In genomic region chr15:101478701-101479341, GRCh38 we compare ENCODE assay signal across 18 cellular contexts. TPM values are rescaled to one million over a fixed set of nuclear protein-coding genes. Genes with fewer than 3 reads are reported as not detected.
A peak's percentile ranks its signal among the peaks of the same experiment; 100 is the strongest.
DNase-seq lines count a peak whose midpoint lies in the region; ATAC-seq, FAIRE-seq and TF ChIP-seq lines count a peak whose summit lies in the region.
"Had no signal": no experiment of that assay in that cellular context is flagged by ENCODE, and none has a peak within 500 bp of the region (broad histone marks: within the 10 kb centered on the region; RNA-seq: fewer than 3 reads in every experiment).

No MANE protein-coding gene starts in this region.

- H3K4me3 Mint-ChIP-seq in activated T-helper 17 cell treated with anti-CD3 and anti-CD28 coated beads, Interleukin-2, amount 50 U/mL, for 72 hours, result no peak overlapping the region

- intact Hi-C loops in kidney (cut with DNase I), result no loop called here

- peak; percentile 25 for DNase-seq in activated effector memory CD4-positive, alpha-beta T cell treated with anti-CD3 and anti-CD28 coated beads, Interleukin-2, amount 50 U/mL, for 16 hours
- DNase-seq in activated effector memory CD4-positive, alpha-beta T cell treated with Interleukin-2 at 50 U/mL for 16 hours, result no peak
- DNase-seq in kidney (peak; percentile 58), substantia nigra (lab: John Stamatoyannopoulos, UW) (no peak), NCI-H1105 treated with DMSO at 0.1 percent for 48 hours (lab: John Stamatoyannopoulos, UW) (no peak), urothelium cell line (ENCODE audit: low spot score) (no peak)
- DNase-seq in stimulated activated naive CD4-positive, alpha-beta T cell (lab: John Stamatoyannopoulos, UW), result no peak
- DNase-seq: CD4-positive, alpha-beta memory T cell; DMS79 treated with DMSO at 0.1 percent for 48 hours; HCEC 1CT; MV-4-11; NCI-H1417 treated with DMSO at 0.1 percent for 48 hours; NCI-H1930; NCI-H82; PC-3 had no signal

- no peaks in the 10 kb centered on the region for H3K36me3 ChIP-seq in kidney (ENCODE audit: control insufficient read depth in 1 of 2, insufficient read depth in 2 of 2, low read length in 2 of 2)

- no peaks in the 10 kb centered on the region for H3K36me3 Mint-ChIP-seq in activated T-helper 17 cell treated with anti-CD3 and anti-CD28 coated beads, Interleukin-2, amount 50 U/mL, for 72 hours (ENCODE audit: low read depth)
- H3K36me3 Mint-ChIP-seq: CD4-positive, alpha-beta memory T cell had no signal

- no peak for FAIRE-seq in kidney (lab: Jason Lieb, UNC)
- FAIRE-seq in urothelium cell line (lab: Jason Lieb, UNC), result no peak

- no peaks in the 10 kb centered on the region for H3K4me1 Mint-ChIP-seq in activated T-helper 17 cell treated with anti-CD3 and anti-CD28 coated beads, Interleukin-2, amount 50 U/mL, for 72 hours
- H3K4me1 Mint-ChIP-seq: CD4-positive, alpha-beta memory T cell had no signal

- H3K9me3 ChIP-seq in kidney (ENCODE audit: control insufficient read depth in 1 of 2, low read length in 2 of 2), result no peaks in the 10 kb centered on the region

- peak overlapping the region; percentile 24 for H3K27ac Mint-ChIP-seq in activated T-helper 17 cell treated with anti-CD3 and anti-CD28 coated beads, Interleukin-2, amount 50 U/mL, for 72 hours
- H3K27ac Mint-ChIP-seq: CD4-positive, alpha-beta memory T cell had no signal

- H3K4me3 ChIP-seq in kidney (ENCODE audit: low read length in 2 of 2), result no peak overlapping the region

- peaks cover 4% of the 10 kb centered on the region in 2 donors for H3K4me1 ChIP-seq in kidney (ENCODE audit: control insufficient read depth in 1 of 2, insufficient read depth in 1 of 2, low read depth in 1 of 2, low read length in 2 of 2)

- no peaks in the 10 kb centered on the region for H3K9me3 Mint-ChIP-seq in activated T-helper 17 cell treated with anti-CD3 and anti-CD28 coated beads, Interleukin-2, amount 50 U/mL, for 72 hours

- no peak for TF ChIP-seq CTCF in kidney (IDR thresholded peaks at IDR 0.05; ENCODE audit: borderline replicate concordance, extremely low read depth, insufficient read depth)

- ATAC-seq in activated T-helper 17 cell treated with anti-CD3 and anti-CD28 coated beads, Interleukin-2, amount 50 U/mL, for 72 hours (replicated peaks), result no peak
- ATAC-seq: PC-3 had no signal

- H3K27ac ChIP-seq in kidney (ENCODE audit: low read depth in 2 of 2, low read length in 2 of 2) (no peak overlapping the region), substantia nigra (ENCODE audit: low read depth, low read length, poor library complexity, severe bottlenecking) (peak overlapping the region; percentile 93)
- H3K27ac ChIP-seq: 22Rv1, RWPE1 had no signal

- peaks cover 10% of the 10 kb centered on the region for H3K27me3 Mint-ChIP-seq in activated T-helper 17 cell treated with anti-CD3 and anti-CD28 coated beads, Interleukin-2, amount 50 U/mL, for 72 hours

- H3K9ac ChIP-seq in kidney (ENCODE audit: low read length in 2 of 2), result no peak overlapping the region

RNA-seq across cellular contexts. Expression of gene PCSK6, which starts 10.7 kb away (rescaled TPM):
- 1 to 10 TPM in 1 of 2 donors, under 1 TPM in 1; 0.56 to 1.3 TPM for total RNA-seq in activated T-helper 17 cell treated with anti-CD3 and anti-CD28 coated beads, Interleukin-2, amount 50 U/mL, for 72 hours
- 7.3 TPM for total RNA-seq in kidney
- polyA plus RNA-seq in kidney (ENCODE audit: insufficient read depth, low read depth, low replicate concordance), result 3.8 TPM

Comparison
In these comparisons a context has a peak if more than half of its experiments do, and no peak if none do; other contexts are left out.
1. DNase-seq: peak in activated effector memory CD4-positive, alpha-beta T cell treated with anti-CD3 and anti-CD28 coated beads, Interleukin-2, amount 50 U/mL, for 16 hours (single experiment) and kidney (single experiment); none in activated effector memory CD4-positive, alpha-beta T cell treated with Interleukin-2 at 50 U/mL for 16 hours (single experiment), substantia nigra (0 of 49), NCI-H1105 treated with DMSO at 0.1 percent for 48 hours (single experiment), stimulated activated naive CD4-positive, alpha-beta T cell (0 of 6) and urothelium cell line (single experiment).